In the genomic region with DNA sequence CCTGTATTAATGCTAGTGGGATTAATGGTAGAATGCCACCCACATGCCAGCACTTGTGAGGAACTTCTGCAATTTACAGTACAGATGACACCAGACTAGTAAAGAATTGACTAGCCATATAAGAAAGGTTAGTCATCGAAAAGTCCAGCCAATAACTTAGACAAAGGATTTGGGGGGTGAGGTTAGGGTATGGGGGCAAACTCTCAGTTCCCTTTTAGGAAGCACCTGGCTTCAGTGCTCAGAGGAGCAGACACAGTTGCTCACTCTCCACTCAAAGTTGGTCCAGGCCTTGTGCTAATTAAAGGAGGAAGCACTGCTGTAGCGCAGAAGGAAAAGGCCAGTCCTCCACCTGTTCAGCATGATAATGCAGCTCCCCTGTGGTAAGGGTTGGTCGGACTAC, we compare ENCODE assay signal across 1 cellular context.
A peak's percentile ranks its signal among the peaks of the same experiment; 100 is the strongest.
TF ChIP-seq lines count a peak whose summit lies in the region.

No MANE protein-coding gene starts in this region.

TF ChIP-seq in GM12878, 131 proteins besides CTCF, POLR2A, EP300 and RAD21 (continued from another document and continues in another):
- TF ChIP-seq ZNF24 (IDR thresholded peaks at IDR 0.05) (peak; percentile 76), STAT1 (conservative IDR thresholded peaks at IDR 0.05) (no peak), MTA2 (IDR thresholded peaks at IDR 0.05; ENCODE audit: low read depth) (peak; percentile 91), STAT3 (IDR thresholded peaks at IDR 0.05; ENCODE audit: low read depth, low read length) (no peak), NFIC (IDR thresholded peaks at IDR 0.05; ENCODE audit: low read depth, low read length) (peak; percentile 97), CHD4 (IDR thresholded peaks at IDR 0.05) (no peak), KLF5 (IDR thresholded peaks at IDR 0.05; ENCODE audit: partially characterized antibody) (no peak), PAX8 (IDR thresholded peaks at IDR 0.05) (no peak), NFYA (IDR thresholded peaks at IDR 0.05; ENCODE audit: borderline replicate concordance, low read depth, low read length) (no peak), ZNF274 (IDR thresholded peaks at IDR 0.05; ENCODE audit: insufficient read depth, insufficient read length) (no peak), SP1 (IDR thresholded peaks at IDR 0.05; ENCODE audit: low read depth, low read length) (peak; percentile 56), SRF (IDR thresholded peaks at IDR 0.05; ENCODE audit: low read depth in 2 of 2, low read length in 2 of 2) (peak in 1 of 2 experiments; percentile 52; a peak in 1 of 4 replicates), NRF1 (conservative IDR thresholded peaks at IDR 0.05; ENCODE audit: low read depth, low read length) (no peak), TCF12 (IDR thresholded peaks at IDR 0.05; ENCODE audit: low read depth, low read length) (peak; percentile 98), WRNIP1 (IDR thresholded peaks at IDR 0.05; ENCODE audit: borderline replicate concordance, low read depth, low read length) (no peak), IRF4 (IDR thresholded peaks at IDR 0.05; ENCODE audit: low read depth, low read length) (peak; percentile 99), CREM (IDR thresholded peaks at IDR 0.05; ENCODE audit: low read depth) (peak; percentile 94), NR2F1 (conservative IDR thresholded peaks at IDR 0.05) (peak; percentile 72), TAF1 (IDR thresholded peaks at IDR 0.05; ENCODE audit: borderline replicate concordance, low read depth, low read length) (no peak), TBL1XR1 (IDR thresholded peaks at IDR 0.05; ENCODE audit: low read depth, low read length) (no peak), LARP7 (IDR thresholded peaks at IDR 0.05) (no peak), PAX5 (IDR thresholded peaks at IDR 0.05; ENCODE audit: borderline replicate concordance, low read depth, low read length) (peak; percentile 91), ZNF622 (IDR thresholded peaks at IDR 0.05) (no peak), SREBF2 (IDR thresholded peaks at IDR 0.05; ENCODE audit: low read length) (no peak), POU2F2 (IDR thresholded peaks at IDR 0.05; ENCODE audit: borderline replicate concordance, low read depth, low read length) (peak; percentile 41; the same call in 1 of the 3 replicates), KDM1A (IDR thresholded peaks at IDR 0.05; ENCODE audit: borderline replicate concordance) (no peak), RFX5 (IDR thresholded peaks at IDR 0.05; ENCODE audit: low read depth, low read length) (no peak), EED (IDR thresholded peaks at IDR 0.05; ENCODE audit: low read depth) (peak; percentile 98)
- TF ChIP-seq, protein P1, sequence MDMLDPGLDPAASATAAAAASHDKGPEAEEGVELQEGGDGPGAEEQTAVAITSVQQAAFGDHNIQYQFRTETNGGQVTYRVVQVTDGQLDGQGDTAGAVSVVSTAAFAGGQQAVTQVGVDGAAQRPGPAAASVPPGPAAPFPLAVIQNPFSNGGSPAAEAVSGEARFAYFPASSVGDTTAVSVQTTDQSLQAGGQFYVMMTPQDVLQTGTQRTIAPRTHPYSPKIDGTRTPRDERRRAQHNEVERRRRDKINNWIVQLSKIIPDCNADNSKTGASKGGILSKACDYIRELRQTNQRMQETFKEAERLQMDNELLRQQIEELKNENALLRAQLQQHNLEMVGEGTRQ (IDR thresholded peaks at IDR 0.05; ENCODE audit: borderline replicate concordance, low read depth, low read length) = no peak
- TF ChIP-seq, protein P2, sequence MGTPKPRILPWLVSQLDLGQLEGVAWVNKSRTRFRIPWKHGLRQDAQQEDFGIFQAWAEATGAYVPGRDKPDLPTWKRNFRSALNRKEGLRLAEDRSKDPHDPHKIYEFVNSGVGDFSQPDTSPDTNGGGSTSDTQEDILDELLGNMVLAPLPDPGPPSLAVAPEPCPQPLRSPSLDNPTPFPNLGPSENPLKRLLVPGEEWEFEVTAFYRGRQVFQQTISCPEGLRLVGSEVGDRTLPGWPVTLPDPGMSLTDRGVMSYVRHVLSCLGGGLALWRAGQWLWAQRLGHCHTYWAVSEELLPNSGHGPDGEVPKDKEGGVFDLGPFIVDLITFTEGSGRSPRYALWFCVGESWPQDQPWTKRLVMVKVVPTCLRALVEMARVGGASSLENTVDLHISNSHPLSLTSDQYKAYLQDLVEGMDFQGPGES (IDR thresholded peaks at IDR 0.05) = no peak
- TF ChIP-seq, protein P3, sequence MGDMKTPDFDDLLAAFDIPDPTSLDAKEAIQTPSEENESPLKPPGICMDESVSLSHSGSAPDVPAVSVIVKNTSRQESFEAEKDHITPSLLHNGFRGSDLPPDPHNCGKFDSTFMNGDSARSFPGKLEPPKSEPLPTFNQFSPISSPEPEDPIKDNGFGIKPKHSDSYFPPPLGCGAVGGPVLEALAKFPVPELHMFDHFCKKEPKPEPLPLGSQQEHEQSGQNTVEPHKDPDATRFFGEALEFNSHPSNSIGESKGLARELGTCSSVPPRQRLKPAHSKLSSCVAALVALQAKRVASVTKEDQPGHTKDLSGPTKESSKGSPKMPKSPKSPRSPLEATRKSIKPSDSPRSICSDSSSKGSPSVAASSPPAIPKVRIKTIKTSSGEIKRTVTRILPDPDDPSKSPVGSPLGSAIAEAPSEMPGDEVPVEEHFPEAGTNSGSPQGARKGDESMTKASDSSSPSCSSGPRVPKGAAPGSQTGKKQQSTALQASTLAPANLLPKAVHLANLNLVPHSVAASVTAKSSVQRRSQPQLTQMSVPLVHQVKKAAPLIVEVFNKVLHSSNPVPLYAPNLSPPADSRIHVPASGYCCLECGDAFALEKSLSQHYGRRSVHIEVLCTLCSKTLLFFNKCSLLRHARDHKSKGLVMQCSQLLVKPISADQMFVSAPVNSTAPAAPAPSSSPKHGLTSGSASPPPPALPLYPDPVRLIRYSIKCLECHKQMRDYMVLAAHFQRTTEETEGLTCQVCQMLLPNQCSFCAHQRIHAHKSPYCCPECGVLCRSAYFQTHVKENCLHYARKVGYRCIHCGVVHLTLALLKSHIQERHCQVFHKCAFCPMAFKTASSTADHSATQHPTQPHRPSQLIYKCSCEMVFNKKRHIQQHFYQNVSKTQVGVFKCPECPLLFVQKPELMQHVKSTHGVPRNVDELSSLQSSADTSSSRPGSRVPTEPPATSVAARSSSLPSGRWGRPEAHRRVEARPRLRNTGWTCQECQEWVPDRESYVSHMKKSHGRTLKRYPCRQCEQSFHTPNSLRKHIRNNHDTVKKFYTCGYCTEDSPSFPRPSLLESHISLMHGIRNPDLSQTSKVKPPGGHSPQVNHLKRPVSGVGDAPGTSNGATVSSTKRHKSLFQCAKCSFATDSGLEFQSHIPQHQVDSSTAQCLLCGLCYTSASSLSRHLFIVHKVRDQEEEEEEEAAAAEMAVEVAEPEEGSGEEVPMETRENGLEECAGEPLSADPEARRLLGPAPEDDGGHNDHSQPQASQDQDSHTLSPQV (IDR thresholded peaks at IDR 0.05) = no peak; the same call in 1 of the 2 replicates
- TF ChIP-seq, protein P4, sequence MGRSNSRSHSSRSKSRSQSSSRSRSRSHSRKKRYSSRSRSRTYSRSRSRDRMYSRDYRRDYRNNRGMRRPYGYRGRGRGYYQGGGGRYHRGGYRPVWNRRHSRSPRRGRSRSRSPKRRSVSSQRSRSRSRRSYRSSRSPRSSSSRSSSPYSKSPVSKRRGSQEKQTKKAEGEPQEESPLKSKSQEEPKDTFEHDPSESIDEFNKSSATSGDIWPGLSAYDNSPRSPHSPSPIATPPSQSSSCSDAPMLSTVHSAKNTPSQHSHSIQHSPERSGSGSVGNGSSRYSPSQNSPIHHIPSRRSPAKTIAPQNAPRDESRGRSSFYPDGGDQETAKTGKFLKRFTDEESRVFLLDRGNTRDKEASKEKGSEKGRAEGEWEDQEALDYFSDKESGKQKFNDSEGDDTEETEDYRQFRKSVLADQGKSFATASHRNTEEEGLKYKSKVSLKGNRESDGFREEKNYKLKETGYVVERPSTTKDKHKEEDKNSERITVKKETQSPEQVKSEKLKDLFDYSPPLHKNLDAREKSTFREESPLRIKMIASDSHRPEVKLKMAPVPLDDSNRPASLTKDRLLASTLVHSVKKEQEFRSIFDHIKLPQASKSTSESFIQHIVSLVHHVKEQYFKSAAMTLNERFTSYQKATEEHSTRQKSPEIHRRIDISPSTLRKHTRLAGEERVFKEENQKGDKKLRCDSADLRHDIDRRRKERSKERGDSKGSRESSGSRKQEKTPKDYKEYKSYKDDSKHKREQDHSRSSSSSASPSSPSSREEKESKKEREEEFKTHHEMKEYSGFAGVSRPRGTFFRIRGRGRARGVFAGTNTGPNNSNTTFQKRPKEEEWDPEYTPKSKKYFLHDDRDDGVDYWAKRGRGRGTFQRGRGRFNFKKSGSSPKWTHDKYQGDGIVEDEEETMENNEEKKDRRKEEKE (IDR thresholded peaks at IDR 0.05) = no peak
- TF ChIP-seq, protein P5, sequence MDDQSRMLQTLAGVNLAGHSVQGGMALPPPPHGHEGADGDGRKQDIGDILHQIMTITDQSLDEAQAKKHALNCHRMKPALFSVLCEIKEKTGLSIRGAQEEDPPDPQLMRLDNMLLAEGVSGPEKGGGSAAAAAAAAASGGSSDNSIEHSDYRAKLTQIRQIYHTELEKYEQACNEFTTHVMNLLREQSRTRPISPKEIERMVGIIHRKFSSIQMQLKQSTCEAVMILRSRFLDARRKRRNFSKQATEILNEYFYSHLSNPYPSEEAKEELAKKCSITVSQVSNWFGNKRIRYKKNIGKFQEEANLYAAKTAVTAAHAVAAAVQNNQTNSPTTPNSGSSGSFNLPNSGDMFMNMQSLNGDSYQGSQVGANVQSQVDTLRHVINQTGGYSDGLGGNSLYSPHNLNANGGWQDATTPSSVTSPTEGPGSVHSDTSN (IDR thresholded peaks at IDR 0.05; ENCODE audit: insufficient replicate concordance, low read depth, low read length) = no peak
- TF ChIP-seq, protein P6, sequence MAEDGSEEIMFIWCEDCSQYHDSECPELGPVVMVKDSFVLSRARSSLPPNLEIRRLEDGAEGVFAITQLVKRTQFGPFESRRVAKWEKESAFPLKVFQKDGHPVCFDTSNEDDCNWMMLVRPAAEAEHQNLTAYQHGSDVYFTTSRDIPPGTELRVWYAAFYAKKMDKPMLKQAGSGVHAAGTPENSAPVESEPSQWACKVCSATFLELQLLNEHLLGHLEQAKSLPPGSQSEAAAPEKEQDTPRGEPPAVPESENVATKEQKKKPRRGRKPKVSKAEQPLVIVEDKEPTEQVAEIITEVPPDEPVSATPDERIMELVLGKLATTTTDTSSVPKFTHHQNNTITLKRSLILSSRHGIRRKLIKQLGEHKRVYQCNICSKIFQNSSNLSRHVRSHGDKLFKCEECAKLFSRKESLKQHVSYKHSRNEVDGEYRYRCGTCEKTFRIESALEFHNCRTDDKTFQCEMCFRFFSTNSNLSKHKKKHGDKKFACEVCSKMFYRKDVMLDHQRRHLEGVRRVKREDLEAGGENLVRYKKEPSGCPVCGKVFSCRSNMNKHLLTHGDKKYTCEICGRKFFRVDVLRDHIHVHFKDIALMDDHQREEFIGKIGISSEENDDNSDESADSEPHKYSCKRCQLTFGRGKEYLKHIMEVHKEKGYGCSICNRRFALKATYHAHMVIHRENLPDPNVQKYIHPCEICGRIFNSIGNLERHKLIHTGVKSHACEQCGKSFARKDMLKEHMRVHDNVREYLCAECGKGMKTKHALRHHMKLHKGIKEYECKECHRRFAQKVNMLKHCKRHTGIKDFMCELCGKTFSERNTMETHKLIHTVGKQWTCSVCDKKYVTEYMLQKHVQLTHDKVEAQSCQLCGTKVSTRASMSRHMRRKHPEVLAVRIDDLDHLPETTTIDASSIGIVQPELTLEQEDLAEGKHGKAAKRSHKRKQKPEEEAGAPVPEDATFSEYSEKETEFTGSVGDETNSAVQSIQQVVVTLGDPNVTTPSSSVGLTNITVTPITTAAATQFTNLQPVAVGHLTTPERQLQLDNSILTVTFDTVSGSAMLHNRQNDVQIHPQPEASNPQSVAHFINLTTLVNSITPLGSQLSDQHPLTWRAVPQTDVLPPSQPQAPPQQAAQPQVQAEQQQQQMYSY (CRISPR knock-in tag; IDR thresholded peaks at IDR 0.05) = no peak
- TF ChIP-seq, protein P7, sequence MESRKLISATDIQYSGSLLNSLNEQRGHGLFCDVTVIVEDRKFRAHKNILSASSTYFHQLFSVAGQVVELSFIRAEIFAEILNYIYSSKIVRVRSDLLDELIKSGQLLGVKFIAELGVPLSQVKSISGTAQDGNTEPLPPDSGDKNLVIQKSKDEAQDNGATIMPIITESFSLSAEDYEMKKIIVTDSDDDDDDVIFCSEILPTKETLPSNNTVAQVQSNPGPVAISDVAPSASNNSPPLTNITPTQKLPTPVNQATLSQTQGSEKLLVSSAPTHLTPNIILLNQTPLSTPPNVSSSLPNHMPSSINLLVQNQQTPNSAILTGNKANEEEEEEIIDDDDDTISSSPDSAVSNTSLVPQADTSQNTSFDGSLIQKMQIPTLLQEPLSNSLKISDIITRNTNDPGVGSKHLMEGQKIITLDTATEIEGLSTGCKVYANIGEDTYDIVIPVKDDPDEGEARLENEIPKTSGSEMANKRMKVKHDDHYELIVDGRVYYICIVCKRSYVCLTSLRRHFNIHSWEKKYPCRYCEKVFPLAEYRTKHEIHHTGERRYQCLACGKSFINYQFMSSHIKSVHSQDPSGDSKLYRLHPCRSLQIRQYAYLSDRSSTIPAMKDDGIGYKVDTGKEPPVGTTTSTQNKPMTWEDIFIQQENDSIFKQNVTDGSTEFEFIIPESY (IDR thresholded peaks at IDR 0.05) = no peak
- TF ChIP-seq, protein P8, sequence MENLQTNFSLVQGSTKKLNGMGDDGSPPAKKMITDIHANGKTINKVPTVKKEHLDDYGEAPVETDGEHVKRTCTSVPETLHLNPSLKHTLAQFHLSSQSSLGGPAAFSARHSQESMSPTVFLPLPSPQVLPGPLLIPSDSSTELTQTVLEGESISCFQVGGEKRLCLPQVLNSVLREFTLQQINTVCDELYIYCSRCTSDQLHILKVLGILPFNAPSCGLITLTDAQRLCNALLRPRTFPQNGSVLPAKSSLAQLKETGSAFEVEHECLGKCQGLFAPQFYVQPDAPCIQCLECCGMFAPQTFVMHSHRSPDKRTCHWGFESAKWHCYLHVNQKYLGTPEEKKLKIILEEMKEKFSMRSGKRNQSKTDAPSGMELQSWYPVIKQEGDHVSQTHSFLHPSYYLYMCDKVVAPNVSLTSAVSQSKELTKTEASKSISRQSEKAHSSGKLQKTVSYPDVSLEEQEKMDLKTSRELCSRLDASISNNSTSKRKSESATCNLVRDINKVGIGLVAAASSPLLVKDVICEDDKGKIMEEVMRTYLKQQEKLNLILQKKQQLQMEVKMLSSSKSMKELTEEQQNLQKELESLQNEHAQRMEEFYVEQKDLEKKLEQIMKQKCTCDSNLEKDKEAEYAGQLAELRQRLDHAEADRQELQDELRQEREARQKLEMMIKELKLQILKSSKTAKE (IDR thresholded peaks at IDR 0.05; ENCODE audit: low read depth, poor library complexity, severe bottlenecking) = peak; percentile 88
- TF ChIP-seq, protein P9, sequence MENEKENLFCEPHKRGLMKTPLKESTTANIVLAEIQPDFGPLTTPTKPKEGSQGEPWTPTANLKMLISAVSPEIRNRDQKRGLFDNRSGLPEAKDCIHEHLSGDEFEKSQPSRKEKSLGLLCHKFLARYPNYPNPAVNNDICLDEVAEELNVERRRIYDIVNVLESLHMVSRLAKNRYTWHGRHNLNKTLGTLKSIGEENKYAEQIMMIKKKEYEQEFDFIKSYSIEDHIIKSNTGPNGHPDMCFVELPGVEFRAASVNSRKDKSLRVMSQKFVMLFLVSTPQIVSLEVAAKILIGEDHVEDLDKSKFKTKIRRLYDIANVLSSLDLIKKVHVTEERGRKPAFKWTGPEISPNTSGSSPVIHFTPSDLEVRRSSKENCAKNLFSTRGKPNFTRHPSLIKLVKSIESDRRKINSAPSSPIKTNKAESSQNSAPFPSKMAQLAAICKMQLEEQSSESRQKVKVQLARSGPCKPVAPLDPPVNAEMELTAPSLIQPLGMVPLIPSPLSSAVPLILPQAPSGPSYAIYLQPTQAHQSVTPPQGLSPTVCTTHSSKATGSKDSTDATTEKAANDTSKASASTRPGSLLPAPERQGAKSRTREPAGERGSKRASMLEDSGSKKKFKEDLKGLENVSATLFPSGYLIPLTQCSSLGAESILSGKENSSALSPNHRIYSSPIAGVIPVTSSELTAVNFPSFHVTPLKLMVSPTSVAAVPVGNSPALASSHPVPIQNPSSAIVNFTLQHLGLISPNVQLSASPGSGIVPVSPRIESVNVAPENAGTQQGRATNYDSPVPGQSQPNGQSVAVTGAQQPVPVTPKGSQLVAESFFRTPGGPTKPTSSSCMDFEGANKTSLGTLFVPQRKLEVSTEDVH (IDR thresholded peaks at IDR 0.05; ENCODE audit: low read depth, partially characterized antibody) = no peak
